Comparison of ENCODE assay signal across 8 cellular contexts in genomic region chr19:23249911-23250649, GRCh38. TPM values are rescaled to one million over a fixed set of nuclear protein-coding genes. Genes with fewer than 3 reads are reported as not detected.
DNase-seq lines count a peak whose midpoint lies in the region; ATAC-seq and TF ChIP-seq lines count a peak whose summit lies in the region.

TSS of gene ZNF724 (minus strand) at chr19:23250394. CDS start at chr19:23250242, 152 bp downstream.

- H3K36me3 ChIP-seq in HCT116 (ENCODE audit: control insufficient read depth in 1 of 2, insufficient read depth in 2 of 2, low read length in 2 of 2) (peaks cover 0 to 7% of the 10 kb centered on the region in 2 experiments; a peak in 2 of 4 replicates), neutrophil (no peaks in the 10 kb centered on the region)

- H3K27me3 Mint-ChIP-seq in activated naive CD4-positive, alpha-beta T cell treated with anti-CD3 and anti-CD28 coated beads for 36 hours (ENCODE audit: low read depth): no peaks in the 10 kb centered on the region

- TSS peak; percentile 72 for BruUV-seq in HCT116 (replicated peaks; lab: Mats Ljungman, UMichigan)

- peak; percentile 95 for DNase-seq in GDM1 (lab: John Stamatoyannopoulos, UW)
- peak; percentile 89 for DNase-seq in HCT116 (ENCODE audit: low read depth, low spot score)
- DNase-seq in NB4 (ENCODE audit: low read depth): peak; percentile 100
- DNase-seq in SK-N-DZ (ENCODE audit: low spot score): peak; percentile 98
- peak; percentile 95 for DNase-seq in activated naive CD4-positive, alpha-beta T cell treated with anti-CD3 and anti-CD28 coated beads for 36 hours
- peak; percentile 97 for DNase-seq in germinal center (ENCODE audit: low spot score)
- DNase-seq in substantia nigra (lab: John Stamatoyannopoulos, UW): peak; percentile 41 to 97 (median 90)

- no peak within 1 kb of the TSS for H2AFZ ChIP-seq in HCT116 (ENCODE audit: low read depth, low read length, poor library complexity, severe bottlenecking)

- RAD21 ChIA-PET in HCT116 (lab: Charles Lee; ENCODE audit: low non-redundant PET in 1 of 2, low total read pairs in 2 of 2, uncharacterized antibody in 2 of 2, unreplicated experiment in 2 of 2): no interaction called here

- TF ChIP-seq POLR2A in HCT116 (IDR thresholded peaks at IDR 0.05; ENCODE audit: borderline replicate concordance, extremely low read depth, insufficient read depth, insufficient read length) (no peak), NB4 (IDR thresholded peaks at IDR 0.05; ENCODE audit: extremely low read depth, insufficient read length) (peak; percentile 89)

- H3K79me2 ChIP-seq in HCT116 (ENCODE audit: insufficient read depth, low read length): peaks cover 21% of the 10 kb centered on the region

- H3K27ac ChIP-seq in HCT116 (ENCODE audit: low read depth, low read length) (peak within 1 kb of the TSS; percentile 62), neutrophil (peak within 1 kb of the TSS; percentile 52), substantia nigra (ENCODE audit: low read depth, low read length, poor library complexity, severe bottlenecking) (no peak within 1 kb of the TSS)

- intact Hi-C loops in HCT116 (cut with micrococcal nuclease): no loop called here
- intact Hi-C loops in activated naive CD4-positive, alpha-beta T cell treated with anti-CD3 and anti-CD28 coated beads for 36 hours (cut with micrococcal nuclease): loop anchor here (1.0 to 10.0 kb wide), 6 partner anchors 14 to 1198 kb away; partner anchors contain the start of genes ZNF257, ZNF675, ZNF730 and ZNF91

- H3K9me3 ChIP-seq in HCT116 (ENCODE audit: control insufficient read depth in 1 of 2, insufficient read depth in 1 of 2, low read depth in 1 of 2, low read length in 2 of 2) (peaks cover 0 to 8% of the 10 kb centered on the region in 2 experiments; a peak in 2 of 4 replicates), neutrophil (no peaks in the 10 kb centered on the region)

- H3K9me3 Mint-ChIP-seq in activated naive CD4-positive, alpha-beta T cell treated with anti-CD3 and anti-CD28 coated beads for 36 hours: peaks cover 1% of the 10 kb centered on the region

- peaks cover 37% of the 10 kb centered on the region for H3K36me3 Mint-ChIP-seq in activated naive CD4-positive, alpha-beta T cell treated with anti-CD3 and anti-CD28 coated beads for 36 hours (ENCODE audit: low read depth)

- H3K4me1 ChIP-seq in HCT116 (ENCODE audit: control insufficient read depth in 1 of 2, insufficient read depth in 2 of 2, low read length in 2 of 2) (no peaks in the 10 kb centered on the region), neutrophil (ENCODE audit: control insufficient read depth in 1 of 2, insufficient read depth in 1 of 2, low read depth in 1 of 2, low read length in 1 of 2) (peaks cover 25 to 29% of the 10 kb centered on the region in 2 experiments)

- CTCF ChIA-PET in HCT116 (lab: Charles Lee): no interaction called here
- CTCF ChIA-PET in activated naive CD4-positive, alpha-beta T cell treated with anti-CD3 and anti-CD28 coated beads for 36 hours (lab: Charles Lee): interaction anchor here (0.9 kb wide), 1 partner anchor 23 kb away, joined by 3 read pairs; no protein-coding TSS in a partner anchor

- peaks cover 14% of the 10 kb centered on the region for H3K4me1 Mint-ChIP-seq in activated naive CD4-positive, alpha-beta T cell treated with anti-CD3 and anti-CD28 coated beads for 36 hours (ENCODE audit: low read depth)

- H3K9me2 ChIP-seq in HCT116 (ENCODE audit: insufficient read depth): no peaks in the 10 kb centered on the region

- peak within 1 kb of the TSS; percentile 94 for H3K27ac Mint-ChIP-seq in activated naive CD4-positive, alpha-beta T cell treated with anti-CD3 and anti-CD28 coated beads for 36 hours

- peak within 1 kb of the TSS; percentile 97 for H3K4me3 Mint-ChIP-seq in activated naive CD4-positive, alpha-beta T cell treated with anti-CD3 and anti-CD28 coated beads for 36 hours

- no peaks in the 10 kb centered on the region for H4K20me1 ChIP-seq in HCT116 (ENCODE audit: insufficient read depth)

- H3K4me2 ChIP-seq in HCT116 (ENCODE audit: low read length): peak within 1 kb of the TSS; percentile 65

- TF ChIP-seq RAD21 in HCT116 (IDR thresholded peaks at IDR 0.05; ENCODE audit: low read depth): no peak

- peak within 1 kb of the TSS; percentile 64 to 65 for H3K4me3 ChIP-seq in HCT116 (replicated peaks in 1 of 2; ENCODE audit: low read depth in 1 of 2, low read length in 2 of 2)
- H3K4me3 ChIP-seq in NB4 (ENCODE audit: low read depth, low read length): peak within 1 kb of the TSS; percentile 96
- H3K4me3 ChIP-seq in neutrophil (ENCODE audit: low read depth in 1 of 2, low read length in 1 of 2): peak within 1 kb of the TSS; percentile 64 to 73

- H3K9ac ChIP-seq in HCT116 (ENCODE audit: low read length): peak within 1 kb of the TSS; percentile 61

- POLR2A ChIA-PET in HCT116 (lab: Charles Lee): no interaction called here

- H3K27me3 ChIP-seq in HCT116 (ENCODE audit: insufficient read depth, low read length) (no peaks in the 10 kb centered on the region), neutrophil (no peaks in the 10 kb centered on the region)

- ATAC-seq in HCT116: peak; percentile 98

- TF ChIP-seq CTCF in HCT116 (IDR thresholded peaks at IDR 0.05 in 2 of 3, conservative IDR thresholded peaks at IDR 0.05 in 1 of 3; ENCODE audit: borderline replicate concordance in 1 of 3, insufficient read depth in 1 of 3, low read depth in 2 of 3, low read length in 2 of 3): no peak
- no peak for TF ChIP-seq CTCF in NB4 (IDR thresholded peaks at IDR 0.05; ENCODE audit: low read depth, low read length)
- no peak for TF ChIP-seq CTCF in neutrophil (IDR thresholded peaks at IDR 0.05)

TF ChIP-seq in HCT116, 20 proteins besides CTCF, POLR2A, EP300 and RAD21:
- no peak for TF ChIP-seq FOSL1 (IDR thresholded peaks at IDR 0.05; ENCODE audit: low read depth)
- no peak for TF ChIP-seq CEBPB (IDR thresholded peaks at IDR 0.05; ENCODE audit: low read depth)
- TF ChIP-seq EZH2 (IDR thresholded peaks at IDR 0.05): no peak
- no peak for TF ChIP-seq SRF (IDR thresholded peaks at IDR 0.05; ENCODE audit: low read depth)
- TF ChIP-seq SP1 (IDR thresholded peaks at IDR 0.05; ENCODE audit: low read depth): peak; percentile 82
- 0 out of 2 replicates have a peak, but pooled peaks have one; percentile 26 for TF ChIP-seq MAX (IDR thresholded peaks at IDR 0.05)
- TF ChIP-seq JUND (IDR thresholded peaks at IDR 0.05): no peak
- peak; percentile 36; the same call in 1 of the 2 replicates for TF ChIP-seq ZFX (IDR thresholded peaks at IDR 0.05)
- no peak for TF ChIP-seq ZBTB33 (IDR thresholded peaks at IDR 0.05; ENCODE audit: extremely low read depth, insufficient replicate concordance, low read length)
- no peak for TF ChIP-seq TCF7L2 (IDR thresholded peaks at IDR 0.05; ENCODE audit: borderline replicate concordance, extremely low read depth, insufficient read depth, insufficient read length)
- no peak for TF ChIP-seq POLR2AphosphoS5 (IDR thresholded peaks at IDR 0.05; ENCODE audit: low read depth, low read length)
- peak; percentile 48; the same call in 1 of the 2 replicates for TF ChIP-seq ELF1 (IDR thresholded peaks at IDR 0.05; ENCODE audit: borderline replicate concordance, low read depth)
- TF ChIP-seq ATF3 (IDR thresholded peaks at IDR 0.05): no peak
- no peak for TF ChIP-seq CBX3 (IDR thresholded peaks at IDR 0.05; ENCODE audit: low read depth)
TF ChIP-seq in HCT116: peak in this region for 4.

RNA-seq across cellular contexts. Expression of gene ZNF724, which starts in this region (rescaled TPM):
- 7.1 TPM for total RNA-seq in HCT116 (2021; ENCODE audit: unreplicated experiment)
- polyA plus RNA-seq in HCT116 (2012): 1.4 and 1.8 TPM in 2 replicates
- polyA plus RNA-seq in SK-N-DZ (2014; cell fraction: cytosol; rRNA removed): 11.6 and 13.2 TPM in 2 replicates
- polyA plus RNA-seq in SK-N-DZ (2014; cell fraction: nucleus; rRNA removed): 5.0 and 5.2 TPM in 2 replicates
- 10 to 100 TPM; 12.9 to 13.3 TPM for total RNA-seq in activated naive CD4-positive, alpha-beta T cell treated with anti-CD3 and anti-CD28 coated beads for 36 hours
